In the genomic region with DNA sequence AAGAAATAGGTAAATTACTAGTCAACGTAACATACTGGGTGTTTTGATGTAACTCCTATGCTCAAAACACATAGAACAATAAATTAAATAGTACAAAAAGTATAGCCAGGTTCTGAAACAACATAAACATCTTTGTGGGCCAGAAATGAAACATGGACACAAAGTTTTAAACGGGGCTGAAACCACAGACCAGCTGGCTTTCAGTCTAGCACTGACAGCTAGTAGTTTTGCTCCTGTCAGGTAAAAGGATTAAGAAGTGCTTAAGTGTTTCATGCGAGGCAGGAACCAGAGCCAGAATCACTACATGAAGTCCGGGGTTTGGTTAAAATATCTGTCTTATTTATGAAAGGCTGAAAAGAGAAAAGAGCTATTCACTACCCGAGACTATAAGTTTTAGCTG, we compare ENCODE assay signal across 11 cellular contexts.
"Had no signal": no experiment of that assay in that cellular context is flagged by ENCODE, and none has a peak within 500 bp of the region (broad histone marks: within the 10 kb centered on the region; RNA-seq: fewer than 3 reads in every experiment).

No MANE protein-coding gene starts in this region.

- ATAC-seq: activated T-cell treated with anti-CD3 and anti-CD28 coated beads, Interleukin-2, amount 50 U/mL, for 72 hours had no signal

- DNase-seq: activated CD4-positive, alpha-beta memory T cell treated with anti-CD3 and anti-CD28 coated beads, Interleukin-2, amount 10 ng/mL, durations not matched to agents 7 days and 5 days; activated gamma-delta T cell treated with Interleukin-2 at 50 U/mL for 16 hours; activated naive CD8-positive, alpha-beta T cell treated with anti-CD3 and anti-CD28 coated beads for 36 hours; activated T-cell treated with anti-CD3 and anti-CD28 coated beads, Interleukin-2, amount 50 U/mL, for 72 hours; anterior cingulate cortex; endodermal cell; erythroblast; hippocampal formation; naive B cell; retina; stomach had no signal
